Comparison of ENCODE assay signal across 19 cellular contexts in genomic region chr2:69689969-69690368, GRCh38.
"Had no signal": no experiment of that assay in that cellular context is flagged by ENCODE, and none has a peak within 500 bp of the region (broad histone marks: within the 10 kb centered on the region; RNA-seq: fewer than 3 reads in every experiment).

No MANE protein-coding gene starts in this region.

- H3K27ac ChIP-seq: colonic mucosa, hepatocyte, neutrophil, sigmoid colon, testis, tibial nerve, upper lobe of right lung had no signal

- H3K36me3 Mint-ChIP-seq: naive B cell had no signal

- H3K4me3 Mint-ChIP-seq: stimulated activated naive B cell treated with anti-CD40 and anti-IgM and Interleukin-4, amounts not matched to agents 10 μg/mL and 1 μg/mL and 100 μg/mL, for 72 hours had no signal

- H3K4me1 ChIP-seq: colonic mucosa, testis had no signal

- H3K27ac Mint-ChIP-seq: stimulated activated naive B cell treated with anti-CD40 and anti-IgM and Interleukin-4, amounts not matched to agents 10 μg/mL and 1 μg/mL and 100 μg/mL, for 72 hours had no signal

- H3K79me2 ChIP-seq: hepatocyte had no signal

- ATAC-seq: stimulated activated naive B cell treated with anti-CD40 and anti-IgM and Interleukin-4, amounts not matched to agents 10 μg/mL and 1 μg/mL and 100 μg/mL, for 72 hours; stimulated activated naive CD8-positive, alpha-beta T cell treated with anti-CD3 and anti-CD28 coated beads, Interleukin-15, amount 100 ng/mL, for 72 hours; upper lobe of right lung had no signal

- H3K4me3 ChIP-seq: colonic mucosa, hepatocyte, sigmoid colon, skin epidermis, testis, tibial nerve, upper lobe of right lung had no signal

- H2AFZ ChIP-seq: hepatocyte had no signal

- H3K4me2 ChIP-seq: hepatocyte had no signal

- H3K27me3 Mint-ChIP-seq: stimulated activated naive CD8-positive, alpha-beta T cell treated with anti-CD3 and anti-CD28 coated beads, Interleukin-15, amount 100 ng/mL, for 72 hours had no signal

- H3K36me3 ChIP-seq: colonic mucosa, neutrophil, sigmoid colon, upper lobe of right lung had no signal

- H3K9me3 Mint-ChIP-seq: stimulated activated naive B cell treated with anti-CD40 and anti-IgM and Interleukin-4, amounts not matched to agents 10 μg/mL and 1 μg/mL and 100 μg/mL, for 72 hours; stimulated activated naive CD8-positive, alpha-beta T cell treated with anti-CD3 and anti-CD28 coated beads, Interleukin-15, amount 100 ng/mL, for 72 hours had no signal

- DNase-seq: colonic mucosa; dermis blood vessel endothelial cell; foreskin melanocyte; head of caudate nucleus; kidney glomerular epithelial cell; mesendoderm; naive B cell; posterior cingulate gyrus; sigmoid colon; stimulated activated CD4-positive, alpha-beta T cell treated with anti-CD3 and anti-CD28 coated beads, Interleukin-2, amount 100 ng/mL, for 24 hours; stimulated activated CD4-positive, alpha-beta T cell treated with anti-CD3 and anti-CD28 coated beads, Interleukin-4, amount 100 ng/mL, for 4 hours; stimulated activated naive B cell treated with anti-CD40 and anti-IgM and Interleukin-4, amounts not matched to agents 10 μg/mL and 1 μg/mL and 100 μg/mL, for 72 hours; stimulated activated naive CD8-positive, alpha-beta T cell treated with anti-CD3 and anti-CD28 coated beads, Interleukin-15, amount 100 ng/mL, for 72 hours; testis; upper lobe of right lung had no signal

- H3K9me3 ChIP-seq: colonic mucosa, neutrophil, sigmoid colon, testis, tibial nerve, upper lobe of right lung had no signal

- H3K27me3 ChIP-seq: colonic mucosa, hepatocyte, neutrophil, sigmoid colon, testis, tibial nerve, upper lobe of right lung had no signal
